Comparison of ENCODE assay signal across 1 cellular context in the genomic region with DNA sequence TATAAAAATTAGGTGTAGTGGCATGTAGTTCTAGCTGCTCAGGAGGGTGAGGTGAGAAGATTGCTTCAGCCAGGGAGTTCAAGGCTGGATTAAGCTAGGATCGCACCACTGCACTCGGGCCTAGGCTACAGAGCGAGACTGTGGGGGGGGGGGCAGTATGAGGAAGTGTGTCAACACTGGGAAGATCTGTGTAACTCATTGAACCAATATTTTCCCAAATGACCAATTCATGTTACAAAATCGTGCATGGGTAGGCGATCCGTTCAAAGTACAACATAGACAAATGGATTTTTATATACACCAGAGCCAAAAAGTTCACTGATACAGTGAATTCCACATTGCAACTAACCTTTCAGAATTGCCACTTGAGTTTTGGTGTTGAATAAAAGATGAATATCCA.
TF ChIP-seq lines count a peak whose summit lies in the region.

No MANE protein-coding gene starts in this region.

TF ChIP-seq in HepG2, 621 proteins besides CTCF, POLR2A, EP300 and RAD21 (continued from another document and continues in another):
- TF ChIP-seq, protein P1, sequence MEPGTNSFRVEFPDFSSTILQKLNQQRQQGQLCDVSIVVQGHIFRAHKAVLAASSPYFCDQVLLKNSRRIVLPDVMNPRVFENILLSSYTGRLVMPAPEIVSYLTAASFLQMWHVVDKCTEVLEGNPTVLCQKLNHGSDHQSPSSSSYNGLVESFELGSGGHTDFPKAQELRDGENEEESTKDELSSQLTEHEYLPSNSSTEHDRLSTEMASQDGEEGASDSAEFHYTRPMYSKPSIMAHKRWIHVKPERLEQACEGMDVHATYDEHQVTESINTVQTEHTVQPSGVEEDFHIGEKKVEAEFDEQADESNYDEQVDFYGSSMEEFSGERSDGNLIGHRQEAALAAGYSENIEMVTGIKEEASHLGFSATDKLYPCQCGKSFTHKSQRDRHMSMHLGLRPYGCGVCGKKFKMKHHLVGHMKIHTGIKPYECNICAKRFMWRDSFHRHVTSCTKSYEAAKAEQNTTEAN (CRISPR knock-in tag; conservative IDR thresholded peaks at IDR 0.05): peak; percentile 92
- TF ChIP-seq FOXK1 (CRISPR knock-in tag; IDR thresholded peaks at IDR 0.05; ENCODE audit: borderline replicate concordance, low read depth) (peak; percentile 37; the same call in 1 of the 2 replicates), ZNF557 (CRISPR knock-in tag; IDR thresholded peaks at IDR 0.05) (no peak), ZNF333 (CRISPR knock-in tag; IDR thresholded peaks at IDR 0.05; ENCODE audit: borderline replicate concordance) (no peak), XBP1 (CRISPR knock-in tag; IDR thresholded peaks at IDR 0.05) (no peak), JUNB (CRISPR knock-in tag; IDR thresholded peaks at IDR 0.05; ENCODE audit: borderline replicate concordance) (no peak), ZNF792 (CRISPR knock-in tag; IDR thresholded peaks at IDR 0.05) (no peak), ZNF768 (CRISPR knock-in tag; IDR thresholded peaks at IDR 0.05) (no peak), DPF2 (CRISPR knock-in tag; IDR thresholded peaks at IDR 0.05; ENCODE audit: borderline replicate concordance, low read depth) (peak; percentile 48; the same call in 1 of the 2 replicates), TBX2 (CRISPR knock-in tag; IDR thresholded peaks at IDR 0.05; ENCODE audit: borderline replicate concordance) (peak; percentile 81), SNAPC2 (CRISPR knock-in tag; IDR thresholded peaks at IDR 0.05) (no peak), ZNF629 (CRISPR knock-in tag; conservative IDR thresholded peaks at IDR 0.05) (no peak), HMG20A (CRISPR knock-in tag; IDR thresholded peaks at IDR 0.05; ENCODE audit: borderline replicate concordance) (peak; percentile 52; the same call in 1 of the 2 replicates), YY1 (IDR thresholded peaks at IDR 0.05; ENCODE audit: insufficient read depth, insufficient replicate concordance, low read depth, low read length) (no peak), KDM6A (CRISPR knock-in tag; IDR thresholded peaks at IDR 0.05; ENCODE audit: low read depth) (peak; percentile 52; the same call in 1 of the 2 replicates), TGIF2 (CRISPR knock-in tag; IDR thresholded peaks at IDR 0.05) (peak; percentile 39; the same call in 1 of the 2 replicates), THAP11 (CRISPR knock-in tag; IDR thresholded peaks at IDR 0.05) (peak; percentile 52; the same call in 1 of the 2 replicates), MYNN (CRISPR knock-in tag; IDR thresholded peaks at IDR 0.05; ENCODE audit: low read depth) (no peak), POLR2AphosphoS5 (IDR thresholded peaks at IDR 0.05; ENCODE audit: low read depth, low read length) (no peak), NPAS2 (CRISPR knock-in tag; IDR thresholded peaks at IDR 0.05; ENCODE audit: borderline replicate concordance) (no peak), ZNF33B (CRISPR knock-in tag; IDR thresholded peaks at IDR 0.05) (no peak), ZSCAN9 (CRISPR knock-in tag; IDR thresholded peaks at IDR 0.05; ENCODE audit: borderline replicate concordance) (no peak), ZNF260 (CRISPR knock-in tag; IDR thresholded peaks at IDR 0.05; ENCODE audit: borderline replicate concordance, low read depth) (no peak), ZNF614 (CRISPR knock-in tag; IDR thresholded peaks at IDR 0.05; ENCODE audit: borderline replicate concordance) (no peak), TOPORS (CRISPR knock-in tag; IDR thresholded peaks at IDR 0.05) (no peak), SKI (IDR thresholded peaks at IDR 0.05; ENCODE audit: partially characterized antibody) (peak; percentile 67), REL (CRISPR knock-in tag; conservative IDR thresholded peaks at IDR 0.05) (no peak), HMGA1 (CRISPR knock-in tag; conservative IDR thresholded peaks at IDR 0.05) (no peak), BHLHE40 (IDR thresholded peaks at IDR 0.05; ENCODE audit: low read length) (peak; percentile 72), HNF4G (IDR thresholded peaks at IDR 0.05; ENCODE audit: borderline replicate concordance, low read depth, low read length) (peak; percentile 79), HNF4G (CRISPR knock-in tag; IDR thresholded peaks at IDR 0.05; ENCODE audit: borderline replicate concordance, low read depth) (no peak; the same call in 1 of the 2 replicates), ETV6 (CRISPR knock-in tag; conservative IDR thresholded peaks at IDR 0.05) (no peak), TARDBP (CRISPR knock-in tag; IDR thresholded peaks at IDR 0.05) (peak; percentile 64), TBL1XR1 (IDR thresholded peaks at IDR 0.05; ENCODE audit: borderline replicate concordance, low read length, partially characterized antibody) (peak; percentile 75), NFIB (CRISPR knock-in tag; IDR thresholded peaks at IDR 0.05; ENCODE audit: borderline replicate concordance) (no peak)
- TF ChIP-seq, protein P2, sequence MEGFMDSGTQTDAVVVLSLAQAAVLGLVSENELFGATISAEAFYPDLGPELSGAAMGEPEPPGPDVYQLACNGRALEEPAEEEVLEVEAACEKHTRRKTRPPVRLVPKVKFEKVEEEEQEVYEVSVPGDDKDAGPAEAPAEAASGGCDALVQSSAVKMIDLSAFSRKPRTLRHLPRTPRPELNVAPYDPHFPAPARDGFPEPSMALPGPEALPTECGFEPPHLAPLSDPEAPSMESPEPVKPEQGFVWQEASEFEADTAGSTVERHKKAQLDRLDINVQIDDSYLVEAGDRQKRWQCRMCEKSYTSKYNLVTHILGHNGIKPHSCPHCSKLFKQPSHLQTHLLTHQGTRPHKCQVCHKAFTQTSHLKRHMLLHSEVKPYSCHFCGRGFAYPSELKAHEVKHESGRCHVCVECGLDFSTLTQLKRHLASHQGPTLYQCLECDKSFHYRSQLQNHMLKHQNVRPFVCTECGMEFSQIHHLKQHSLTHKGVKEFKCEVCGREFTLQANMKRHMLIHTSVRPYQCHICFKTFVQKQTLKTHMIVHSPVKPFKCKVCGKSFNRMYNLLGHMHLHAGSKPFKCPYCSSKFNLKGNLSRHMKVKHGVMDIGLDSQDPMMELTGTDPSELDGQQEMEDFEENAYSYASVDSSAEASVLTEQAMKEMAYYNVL (CRISPR knock-in tag; IDR thresholded peaks at IDR 0.05; ENCODE audit: borderline replicate concordance): peak; percentile 42; the same call in 1 of the 2 replicates
- TF ChIP-seq, protein P3, sequence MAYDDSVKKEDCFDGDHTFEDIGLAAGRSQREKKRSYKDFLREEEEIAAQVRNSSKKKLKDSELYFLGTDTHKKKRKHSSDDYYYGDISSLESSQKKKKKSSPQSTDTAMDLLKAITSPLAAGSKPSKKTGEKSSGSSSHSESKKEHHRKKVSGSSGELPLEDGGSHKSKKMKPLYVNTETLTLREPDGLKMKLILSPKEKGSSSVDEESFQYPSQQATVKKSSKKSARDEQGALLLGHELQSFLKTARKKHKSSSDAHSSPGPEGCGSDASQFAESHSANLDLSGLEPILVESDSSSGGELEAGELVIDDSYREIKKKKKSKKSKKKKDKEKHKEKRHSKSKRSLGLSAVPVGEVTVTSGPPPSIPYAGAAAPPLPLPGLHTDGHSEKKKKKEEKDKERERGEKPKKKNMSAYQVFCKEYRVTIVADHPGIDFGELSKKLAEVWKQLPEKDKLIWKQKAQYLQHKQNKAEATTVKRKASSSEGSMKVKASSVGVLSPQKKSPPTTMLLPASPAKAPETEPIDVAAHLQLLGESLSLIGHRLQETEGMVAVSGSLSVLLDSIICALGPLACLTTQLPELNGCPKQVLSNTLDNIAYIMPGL (CRISPR knock-in tag; IDR thresholded peaks at IDR 0.05; ENCODE audit: borderline replicate concordance in 1 of 2, low read depth in 1 of 2): 0 out of 4 replicates have a peak, but pooled peaks of 1 of the 2 experiments have one; percentile 22
- TF ChIP-seq, protein P4, sequence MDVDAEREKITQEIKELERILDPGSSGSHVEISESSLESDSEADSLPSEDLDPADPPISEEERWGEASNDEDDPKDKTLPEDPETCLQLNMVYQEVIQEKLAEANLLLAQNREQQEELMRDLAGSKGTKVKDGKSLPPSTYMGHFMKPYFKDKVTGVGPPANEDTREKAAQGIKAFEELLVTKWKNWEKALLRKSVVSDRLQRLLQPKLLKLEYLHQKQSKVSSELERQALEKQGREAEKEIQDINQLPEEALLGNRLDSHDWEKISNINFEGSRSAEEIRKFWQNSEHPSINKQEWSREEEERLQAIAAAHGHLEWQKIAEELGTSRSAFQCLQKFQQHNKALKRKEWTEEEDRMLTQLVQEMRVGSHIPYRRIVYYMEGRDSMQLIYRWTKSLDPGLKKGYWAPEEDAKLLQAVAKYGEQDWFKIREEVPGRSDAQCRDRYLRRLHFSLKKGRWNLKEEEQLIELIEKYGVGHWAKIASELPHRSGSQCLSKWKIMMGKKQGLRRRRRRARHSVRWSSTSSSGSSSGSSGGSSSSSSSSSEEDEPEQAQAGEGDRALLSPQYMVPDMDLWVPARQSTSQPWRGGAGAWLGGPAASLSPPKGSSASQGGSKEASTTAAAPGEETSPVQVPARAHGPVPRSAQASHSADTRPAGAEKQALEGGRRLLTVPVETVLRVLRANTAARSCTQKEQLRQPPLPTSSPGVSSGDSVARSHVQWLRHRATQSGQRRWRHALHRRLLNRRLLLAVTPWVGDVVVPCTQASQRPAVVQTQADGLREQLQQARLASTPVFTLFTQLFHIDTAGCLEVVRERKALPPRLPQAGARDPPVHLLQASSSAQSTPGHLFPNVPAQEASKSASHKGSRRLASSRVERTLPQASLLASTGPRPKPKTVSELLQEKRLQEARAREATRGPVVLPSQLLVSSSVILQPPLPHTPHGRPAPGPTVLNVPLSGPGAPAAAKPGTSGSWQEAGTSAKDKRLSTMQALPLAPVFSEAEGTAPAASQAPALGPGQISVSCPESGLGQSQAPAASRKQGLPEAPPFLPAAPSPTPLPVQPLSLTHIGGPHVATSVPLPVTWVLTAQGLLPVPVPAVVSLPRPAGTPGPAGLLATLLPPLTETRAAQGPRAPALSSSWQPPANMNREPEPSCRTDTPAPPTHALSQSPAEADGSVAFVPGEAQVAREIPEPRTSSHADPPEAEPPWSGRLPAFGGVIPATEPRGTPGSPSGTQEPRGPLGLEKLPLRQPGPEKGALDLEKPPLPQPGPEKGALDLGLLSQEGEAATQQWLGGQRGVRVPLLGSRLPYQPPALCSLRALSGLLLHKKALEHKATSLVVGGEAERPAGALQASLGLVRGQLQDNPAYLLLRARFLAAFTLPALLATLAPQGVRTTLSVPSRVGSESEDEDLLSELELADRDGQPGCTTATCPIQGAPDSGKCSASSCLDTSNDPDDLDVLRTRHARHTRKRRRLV (CRISPR knock-in tag; IDR thresholded peaks at IDR 0.05): no peak
- TF ChIP-seq, protein P5, sequence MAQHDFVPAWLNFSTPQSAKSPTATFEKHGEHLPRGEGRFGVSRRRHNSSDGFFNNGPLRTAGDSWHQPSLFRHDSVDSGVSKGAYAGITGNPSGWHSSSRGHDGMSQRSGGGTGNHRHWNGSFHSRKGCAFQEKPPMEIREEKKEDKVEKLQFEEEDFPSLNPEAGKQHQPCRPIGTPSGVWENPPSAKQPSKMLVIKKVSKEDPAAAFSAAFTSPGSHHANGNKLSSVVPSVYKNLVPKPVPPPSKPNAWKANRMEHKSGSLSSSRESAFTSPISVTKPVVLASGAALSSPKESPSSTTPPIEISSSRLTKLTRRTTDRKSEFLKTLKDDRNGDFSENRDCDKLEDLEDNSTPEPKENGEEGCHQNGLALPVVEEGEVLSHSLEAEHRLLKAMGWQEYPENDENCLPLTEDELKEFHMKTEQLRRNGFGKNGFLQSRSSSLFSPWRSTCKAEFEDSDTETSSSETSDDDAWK (CRISPR knock-in tag; IDR thresholded peaks at IDR 0.05): no peak
- TF ChIP-seq, protein P6, sequence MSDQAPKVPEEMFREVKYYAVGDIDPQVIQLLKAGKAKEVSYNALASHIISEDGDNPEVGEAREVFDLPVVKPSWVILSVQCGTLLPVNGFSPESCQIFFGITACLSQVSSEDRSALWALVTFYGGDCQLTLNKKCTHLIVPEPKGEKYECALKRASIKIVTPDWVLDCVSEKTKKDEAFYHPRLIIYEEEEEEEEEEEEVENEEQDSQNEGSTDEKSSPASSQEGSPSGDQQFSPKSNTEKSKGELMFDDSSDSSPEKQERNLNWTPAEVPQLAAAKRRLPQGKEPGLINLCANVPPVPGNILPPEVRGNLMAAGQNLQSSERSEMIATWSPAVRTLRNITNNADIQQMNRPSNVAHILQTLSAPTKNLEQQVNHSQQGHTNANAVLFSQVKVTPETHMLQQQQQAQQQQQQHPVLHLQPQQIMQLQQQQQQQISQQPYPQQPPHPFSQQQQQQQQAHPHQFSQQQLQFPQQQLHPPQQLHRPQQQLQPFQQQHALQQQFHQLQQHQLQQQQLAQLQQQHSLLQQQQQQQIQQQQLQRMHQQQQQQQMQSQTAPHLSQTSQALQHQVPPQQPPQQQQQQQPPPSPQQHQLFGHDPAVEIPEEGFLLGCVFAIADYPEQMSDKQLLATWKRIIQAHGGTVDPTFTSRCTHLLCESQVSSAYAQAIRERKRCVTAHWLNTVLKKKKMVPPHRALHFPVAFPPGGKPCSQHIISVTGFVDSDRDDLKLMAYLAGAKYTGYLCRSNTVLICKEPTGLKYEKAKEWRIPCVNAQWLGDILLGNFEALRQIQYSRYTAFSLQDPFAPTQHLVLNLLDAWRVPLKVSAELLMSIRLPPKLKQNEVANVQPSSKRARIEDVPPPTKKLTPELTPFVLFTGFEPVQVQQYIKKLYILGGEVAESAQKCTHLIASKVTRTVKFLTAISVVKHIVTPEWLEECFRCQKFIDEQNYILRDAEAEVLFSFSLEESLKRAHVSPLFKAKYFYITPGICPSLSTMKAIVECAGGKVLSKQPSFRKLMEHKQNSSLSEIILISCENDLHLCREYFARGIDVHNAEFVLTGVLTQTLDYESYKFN (CRISPR knock-in tag; conservative IDR thresholded peaks at IDR 0.05): peak; percentile 83
- TF ChIP-seq, protein P7, sequence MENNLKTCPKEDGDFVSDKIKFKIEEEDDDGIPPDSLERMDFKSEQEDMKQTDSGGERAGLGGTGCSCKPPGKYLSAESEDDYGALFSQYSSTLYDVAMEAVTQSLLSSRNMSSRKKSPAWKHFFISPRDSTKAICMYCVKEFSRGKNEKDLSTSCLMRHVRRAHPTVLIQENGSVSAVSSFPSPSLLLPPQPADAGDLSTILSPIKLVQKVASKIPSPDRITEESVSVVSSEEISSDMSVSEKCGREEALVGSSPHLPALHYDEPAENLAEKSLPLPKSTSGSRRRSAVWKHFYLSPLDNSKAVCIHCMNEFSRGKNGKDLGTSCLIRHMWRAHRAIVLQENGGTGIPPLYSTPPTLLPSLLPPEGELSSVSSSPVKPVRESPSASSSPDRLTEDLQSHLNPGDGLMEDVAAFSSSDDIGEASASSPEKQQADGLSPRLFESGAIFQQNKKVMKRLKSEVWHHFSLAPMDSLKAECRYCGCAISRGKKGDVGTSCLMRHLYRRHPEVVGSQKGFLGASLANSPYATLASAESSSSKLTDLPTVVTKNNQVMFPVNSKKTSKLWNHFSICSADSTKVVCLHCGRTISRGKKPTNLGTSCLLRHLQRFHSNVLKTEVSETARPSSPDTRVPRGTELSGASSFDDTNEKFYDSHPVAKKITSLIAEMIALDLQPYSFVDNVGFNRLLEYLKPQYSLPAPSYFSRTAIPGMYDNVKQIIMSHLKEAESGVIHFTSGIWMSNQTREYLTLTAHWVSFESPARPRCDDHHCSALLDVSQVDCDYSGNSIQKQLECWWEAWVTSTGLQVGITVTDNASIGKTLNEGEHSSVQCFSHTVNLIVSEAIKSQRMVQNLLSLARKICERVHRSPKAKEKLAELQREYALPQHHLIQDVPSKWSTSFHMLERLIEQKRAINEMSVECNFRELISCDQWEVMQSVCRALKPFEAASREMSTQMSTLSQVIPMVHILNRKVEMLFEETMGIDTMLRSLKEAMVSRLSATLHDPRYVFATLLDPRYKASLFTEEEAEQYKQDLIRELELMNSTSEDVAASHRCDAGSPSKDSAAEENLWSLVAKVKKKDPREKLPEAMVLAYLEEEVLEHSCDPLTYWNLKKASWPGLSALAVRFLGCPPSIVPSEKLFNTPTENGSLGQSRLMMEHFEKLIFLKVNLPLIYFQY (CRISPR knock-in tag; IDR thresholded peaks at IDR 0.05; ENCODE audit: borderline replicate concordance): no peak
